Comparison of ENCODE assay signal across 21 cellular contexts in genomic region chr11:19697721-19698121, GRCh38. TPM values are rescaled to one million over a fixed set of nuclear protein-coding genes. Genes with fewer than 3 reads are reported as not detected.
DNase-seq lines count a peak whose midpoint lies in the region; ATAC-seq and TF ChIP-seq lines count a peak whose summit lies in the region.
"Had no signal": no experiment of that assay in that cellular context is flagged by ENCODE, and none has a peak within 500 bp of the region (broad histone marks: within the 10 kb centered on the region; RNA-seq: fewer than 3 reads in every experiment).

No MANE protein-coding gene starts in this region.

- no peak for TF ChIP-seq EP300 in SK-N-SH (IDR thresholded peaks at IDR 0.05; ENCODE audit: borderline replicate concordance in 1 of 2, low read depth in 1 of 2, low read length in 1 of 2)

- TF ChIP-seq CTCF in SK-N-SH (IDR thresholded peaks at IDR 0.05) = no peak
- TF ChIP-seq CTCF in esophagus squamous epithelium (IDR thresholded peaks at IDR 0.05) = no peak
- no peak for TF ChIP-seq CTCF in testis (IDR thresholded peaks at IDR 0.05)
- no peak for TF ChIP-seq CTCF in GM10266 (IDR thresholded peaks at IDR 0.05; ENCODE audit: control insufficient read depth, insufficient read depth, low read depth, missing control alignments)

- CTCF ChIA-PET in SK-N-SH (lab: Yijun Ruan, JAX) = interaction anchor here (0.7 to 2.0 kb wide), 5 partner anchors 11 to 134 kb away, joined by 3 to 10 read pairs (median 3); no protein-coding TSS in a partner anchor

- ATAC-seq in left lobe of liver = peak; percentile 2

- no peak for TF ChIP-seq RAD21 in SK-N-SH (IDR thresholded peaks at IDR 0.05; ENCODE audit: low read length)

- DNase-seq in SK-N-SH (no peak), esophagus squamous epithelium (lab: John Stamatoyannopoulos, UW) (no peak), left lobe of liver (ENCODE audit: low spot score) (peak; percentile 49), testis (peak; percentile 22), MV-4-11 (lab: John Stamatoyannopoulos, UW) (no peak), GM10266 (ENCODE audit: extremely low spot score) (no peak)
- DNase-seq in effector memory CD4-positive, alpha-beta T cell = no peak
- DNase-seq: activated CD4-positive, alpha-beta memory T cell treated with anti-CD3 and anti-CD28 coated beads for 36 hours; activated naive CD4-positive, alpha-beta T cell treated with anti-CD3 and anti-CD28 coated beads, Interleukin-2, amount 10 ng/mL, durations not matched to agents 7 days and 5 days; activated T-cell treated with anti-CD3 and anti-CD28 coated beads for 4 hours; BE2C; EL; GM23248; kidney glomerular epithelial cell; NCI-H1092 treated with DMSO at 0.1 percent for 48 hours; NCI-H2081; NCI-H748 treated with DMSO at 0.1 percent for 48 hours; OCI-M1; stimulated activated naive CD4-positive, alpha-beta T cell treated with Interleukin-2 at 50 U/mL for 16 hours; upper lobe of left lung had no signal

- no peak overlapping the region for H2AFZ ChIP-seq in SK-N-SH (ENCODE audit: low read depth)
- H2AFZ ChIP-seq: GM23248 had no signal

- H3K4me3 ChIP-seq in SK-N-SH (ENCODE audit: low read depth in 2 of 2, low read length in 1 of 2) (no peak overlapping the region), esophagus squamous epithelium (no peak overlapping the region), testis (no peak overlapping the region)
- H3K4me3 ChIP-seq in effector memory CD4-positive, alpha-beta T cell (ENCODE audit: insufficient read depth, low read depth, low read length, poor library complexity, severe bottlenecking) = no peak overlapping the region
- H3K4me3 ChIP-seq: GM23248, SJCRH30, upper lobe of left lung had no signal

- H3K27me3 ChIP-seq in SK-N-SH (ENCODE audit: insufficient read depth) (no peaks in the 10 kb centered on the region), esophagus squamous epithelium (no peaks in the 10 kb centered on the region), testis (no peaks in the 10 kb centered on the region)
- H3K27me3 ChIP-seq in effector memory CD4-positive, alpha-beta T cell (replicated peaks; ENCODE audit: control insufficient read depth, insufficient read depth, low read length, poor library complexity, severe bottlenecking) = no peaks in the 10 kb centered on the region
- H3K27me3 ChIP-seq: BE2C, SJCRH30, upper lobe of left lung had no signal

- no peak overlapping the region for H3K9ac ChIP-seq in SK-N-SH
- H3K9ac ChIP-seq: GM23248 had no signal

- no peak overlapping the region for H3K4me2 ChIP-seq in SK-N-SH

- intact Hi-C loops in esophagus squamous epithelium (cut with DNase I) = no loop called here
- intact Hi-C loops in testis (cut with DNase I; ENCODE audit: low total_unique reads) = no loop called here

- peaks cover 8% of the 10 kb centered on the region; the same call in 1 of the 2 replicates for H4K20me1 ChIP-seq in SK-N-SH (ENCODE audit: insufficient read depth)

- H3K79me2 ChIP-seq in SK-N-SH (ENCODE audit: insufficient read depth) = peaks cover 45% of the 10 kb centered on the region

- POLR2A ChIA-PET in SK-N-SH (lab: Yijun Ruan, JAX) = no interaction called here

- TF ChIP-seq POLR2A in esophagus squamous epithelium (IDR thresholded peaks at IDR 0.05) (no peak), testis (IDR thresholded peaks at IDR 0.05) (no peak)

- H3K9me3 ChIP-seq in SK-N-SH = no peaks in the 10 kb centered on the region
- no peaks in the 10 kb centered on the region for H3K9me3 ChIP-seq in esophagus squamous epithelium
- H3K9me3 ChIP-seq in testis = no peaks in the 10 kb centered on the region
- no peaks in the 10 kb centered on the region for H3K9me3 ChIP-seq in effector memory CD4-positive, alpha-beta T cell (ENCODE audit: control insufficient read depth, low read length)
- H3K9me3 ChIP-seq: BE2C, SJCRH30, upper lobe of left lung had no signal

- H3K9me2 ChIP-seq in SK-N-SH = no peaks in the 10 kb centered on the region

- peaks cover 4% of the 10 kb centered on the region for H3F3A ChIP-seq in SK-N-SH (replicated peaks; ENCODE audit: insufficient read depth)

- WGBS in SK-N-SH (ENCODE audit: low lambda C conversion rate) = 73% methylated on average over 4 of the region's 4 CpGs
- WGBS in esophagus squamous epithelium, 2 donors = 78 to 83% methylated on average over 3 to 4 of the region's 4 CpGs
- WGBS in testis, 2 donors = 58 to 80% methylated on average over 4 of the region's 4 CpGs

- H3K4me1 ChIP-seq in SK-N-SH (ENCODE audit: control insufficient read depth in 1 of 2, insufficient read depth in 2 of 2, low read depth in 1 of 2, low read length in 1 of 2) (peaks cover 0 to 28% of the 10 kb centered on the region in 2 experiments; a peak in 2 of 4 replicates), esophagus squamous epithelium (peaks cover 0 to 43% (median 30%) of the 10 kb centered on the region in 3 donors), testis (peaks cover 17% of the 10 kb centered on the region)
- no peaks in the 10 kb centered on the region for H3K4me1 ChIP-seq in effector memory CD4-positive, alpha-beta T cell (ENCODE audit: control insufficient read depth, insufficient read depth, low read length, poor library complexity, severe bottlenecking)
- H3K4me1 ChIP-seq: BE2C, upper lobe of left lung had no signal

- no peaks in the 10 kb centered on the region for H3K36me3 ChIP-seq in SK-N-SH (replicated peaks in 1 of 2; ENCODE audit: control insufficient read depth in 1 of 2, insufficient read depth in 2 of 2, low read length in 1 of 2)
- H3K36me3 ChIP-seq in esophagus squamous epithelium = no peaks in the 10 kb centered on the region
- no peaks in the 10 kb centered on the region for H3K36me3 ChIP-seq in testis (ENCODE audit: low read depth, missing control alignments)
- no peaks in the 10 kb centered on the region for H3K36me3 ChIP-seq in effector memory CD4-positive, alpha-beta T cell (ENCODE audit: control insufficient read depth, insufficient read depth, low read length)
- H3K36me3 ChIP-seq: BE2C, SJCRH30, upper lobe of left lung had no signal

- H3K27ac ChIP-seq in SK-N-SH (ENCODE audit: low read depth in 2 of 2, low read length in 1 of 2) = peak overlapping the region in 1 of 2 experiments; percentile 20; a peak in 1 of 4 replicates
- H3K27ac ChIP-seq in esophagus squamous epithelium = peak overlapping the region in 3 of 4 donors; percentile 30 to 36 (median 30)
- no peak overlapping the region for H3K27ac ChIP-seq in testis
- no peak overlapping the region for H3K27ac ChIP-seq in effector memory CD4-positive, alpha-beta T cell (ENCODE audit: insufficient read depth, low read length, poor library complexity, severe bottlenecking)
- H3K27ac ChIP-seq: GM23248, SJCRH30, upper lobe of left lung had no signal

TF ChIP-seq in SK-N-SH, 30 proteins besides CTCF, POLR2A, EP300 and RAD21:
- TF ChIP-seq TEAD4 (IDR thresholded peaks at IDR 0.05; ENCODE audit: borderline replicate concordance, insufficient read depth) (no peak), PBX3 (IDR thresholded peaks at IDR 0.05) (peak; percentile 62)

RNA-seq across cellular contexts. Expression of gene NAV2, which starts 14.9 kb away (rescaled TPM):
- polyA plus RNA-seq in SK-N-SH (2012; rRNA removed) = 19.0 and 26.2 TPM in 2 replicates
- 12.8 and 16.1 TPM in 2 replicates for polyA plus RNA-seq in SK-N-SH (2012; cell fraction: cytosol; rRNA removed)
- 106 and 129 TPM in 2 replicates for polyA plus RNA-seq in SK-N-SH (2012; cell fraction: nucleus; rRNA removed)
- 10 to 100 TPM in 3 of 4 donors, 1 to 10 TPM in 1; 4.9 to 19.1 (median 14.6) TPM for total RNA-seq in esophagus squamous epithelium
- 32.0 TPM for total RNA-seq in left lobe of liver
- total RNA-seq in testis = 1 to 10 TPM; 3.4 to 6.0 TPM
- polyA plus RNA-seq in testis (ENCODE audit: insufficient read depth, low read depth, low replicate concordance) = 3.9 TPM

Comparison
In these comparisons a context has a peak if more than half of its experiments do, and no peak if none do; other contexts are left out.
1. DNase-seq: peak in left lobe of liver (single experiment) and testis (single experiment); none in SK-N-SH (single experiment), esophagus squamous epithelium (single experiment), MV-4-11 (single experiment), GM10266 (single experiment) and effector memory CD4-positive, alpha-beta T cell (0 of 3).
2. H3K27ac ChIP-seq: peak in esophagus squamous epithelium (3 of 4); none in testis (0 of 2) and effector memory CD4-positive, alpha-beta T cell (single experiment).